Comparison of ENCODE assay signal across 24 cellular contexts in the genomic region with DNA sequence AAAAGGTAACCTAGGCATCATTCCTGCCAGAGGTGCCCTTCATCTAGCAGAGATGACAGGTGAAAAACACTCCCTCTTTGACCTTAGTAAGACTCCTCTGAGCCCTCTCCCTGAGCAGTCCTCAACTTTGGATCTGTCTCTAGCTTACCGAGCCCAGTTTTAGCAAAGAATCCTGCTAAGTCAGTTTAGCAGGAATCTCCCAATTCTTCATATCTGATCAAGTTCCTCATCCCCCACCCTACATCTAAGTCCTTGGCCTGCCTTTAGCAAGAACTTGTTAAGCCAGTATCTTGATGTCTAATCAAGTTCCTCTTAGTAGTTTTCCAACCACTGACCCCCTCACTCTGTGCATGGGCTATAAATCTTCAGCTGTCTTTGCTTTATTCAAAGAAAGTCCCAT.
"Had no signal": no experiment of that assay in that cellular context is flagged by ENCODE, and none has a peak within 500 bp of the region (broad histone marks: within the 10 kb centered on the region; RNA-seq: fewer than 3 reads in every experiment).

No MANE protein-coding gene starts in this region.

- H3K36me3 Mint-ChIP-seq: immature natural killer cell; natural killer cell treated with Interleukin-12 subunit alpha and Interleukin-12 subunit beta and Interleukin-15 and Interleukin-18, amount 100 ng/mL, for 72 hours; stimulated activated memory B cell treated with anti-CD40 and anti-IgM and Interleukin-4, amounts not matched to agents 10 μg/mL and 1 μg/mL and 100 μg/mL, for 72 hours had no signal

- H3K27ac Mint-ChIP-seq: immature natural killer cell; naive thymus-derived CD4-positive, alpha-beta T cell; natural killer cell treated with Interleukin-12 subunit alpha and Interleukin-12 subunit beta and Interleukin-15 and Interleukin-18, amount 100 ng/mL, for 72 hours; progenitor cell of endocrine pancreas; stimulated activated memory B cell treated with anti-CD40 and anti-IgM and Interleukin-4, amounts not matched to agents 10 μg/mL and 1 μg/mL and 100 μg/mL, for 72 hours; stimulated activated naive CD8-positive, alpha-beta T cell treated with anti-CD3 and anti-CD28 coated beads, Interleukin-15, amount 100 ng/mL, for 72 hours had no signal

- H3K4me1 Mint-ChIP-seq: stimulated activated memory B cell treated with anti-CD40 and anti-IgM and Interleukin-4, amounts not matched to agents 10 μg/mL and 1 μg/mL and 100 μg/mL, for 72 hours; stimulated activated naive CD8-positive, alpha-beta T cell treated with anti-CD3 and anti-CD28 coated beads, Interleukin-15, amount 100 ng/mL, for 72 hours had no signal

- H3K9me3 Mint-ChIP-seq: immature natural killer cell; naive thymus-derived CD4-positive, alpha-beta T cell; natural killer cell treated with Interleukin-12 subunit alpha and Interleukin-12 subunit beta and Interleukin-15 and Interleukin-18, amount 100 ng/mL, for 72 hours; stimulated activated memory B cell treated with anti-CD40 and anti-IgM and Interleukin-4, amounts not matched to agents 10 μg/mL and 1 μg/mL and 100 μg/mL, for 72 hours; stimulated activated naive CD8-positive, alpha-beta T cell treated with anti-CD3 and anti-CD28 coated beads, Interleukin-15, amount 100 ng/mL, for 72 hours had no signal

- DNase-seq: hypothalamus; immature natural killer cell; kidney; left colon; left lung; lower lobe of right lung; mammary epithelial cell; mesenchymal stem cell; midbrain; mucosa of descending colon; naive thymus-derived CD4-positive, alpha-beta T cell; ovary; right lobe of liver; stimulated activated CD4-positive, alpha-beta T cell treated with anti-CD3 and anti-CD28 coated beads, Interleukin-1b, Interleukin-23, amount 100 ng/mL, for 48 hours; stimulated activated CD4-positive, alpha-beta T cell treated with anti-CD3 and anti-CD28 coated beads, Interleukin-2, amount 100 ng/mL, for 48 hours; stimulated activated CD4-positive, alpha-beta T cell treated with anti-CD3 and anti-CD28 coated beads, Interleukin-4, amount 100 ng/mL, for 4 hours; stimulated activated CD8-positive, alpha-beta memory T cell treated with anti-CD3 and anti-CD28 coated beads, Interleukin-4, amount 100 ng/mL, for 48 hours; stimulated activated naive CD4-positive, alpha-beta T cell treated with Interleukin-2 at 50 U/mL for 16 hours; stimulated activated naive CD8-positive, alpha-beta T cell treated with anti-CD3 and anti-CD28 coated beads, Interleukin-15, amount 100 ng/mL, for 72 hours; substantia nigra; upper lobe of left lung had no signal

- H3K27me3 Mint-ChIP-seq: natural killer cell treated with Interleukin-12 subunit alpha and Interleukin-12 subunit beta and Interleukin-15 and Interleukin-18, amount 100 ng/mL, for 72 hours; progenitor cell of endocrine pancreas; stimulated activated memory B cell treated with anti-CD40 and anti-IgM and Interleukin-4, amounts not matched to agents 10 μg/mL and 1 μg/mL and 100 μg/mL, for 72 hours; stimulated activated naive CD8-positive, alpha-beta T cell treated with anti-CD3 and anti-CD28 coated beads, Interleukin-15, amount 100 ng/mL, for 72 hours had no signal

- ATAC-seq: left colon; left lung; lower lobe of right lung; mucosa of descending colon; naive thymus-derived CD4-positive, alpha-beta T cell; natural killer cell treated with Interleukin-12 subunit alpha and Interleukin-12 subunit beta and Interleukin-15 and Interleukin-18, amount 100 ng/mL, for 72 hours; right lobe of liver; stimulated activated memory B cell treated with anti-CD40 and anti-IgM and Interleukin-4, amounts not matched to agents 10 μg/mL and 1 μg/mL and 100 μg/mL, for 72 hours; stimulated activated naive CD8-positive, alpha-beta T cell treated with anti-CD3 and anti-CD28 coated beads, Interleukin-15, amount 100 ng/mL, for 72 hours had no signal

- H3K4me3 Mint-ChIP-seq: immature natural killer cell; naive thymus-derived CD4-positive, alpha-beta T cell; natural killer cell treated with Interleukin-12 subunit alpha and Interleukin-12 subunit beta and Interleukin-15 and Interleukin-18, amount 100 ng/mL, for 72 hours; stimulated activated memory B cell treated with anti-CD40 and anti-IgM and Interleukin-4, amounts not matched to agents 10 μg/mL and 1 μg/mL and 100 μg/mL, for 72 hours; stimulated activated naive CD8-positive, alpha-beta T cell treated with anti-CD3 and anti-CD28 coated beads, Interleukin-15, amount 100 ng/mL, for 72 hours had no signal
